Comparison of ENCODE assay signal across 16 cellular contexts in the genomic region with DNA sequence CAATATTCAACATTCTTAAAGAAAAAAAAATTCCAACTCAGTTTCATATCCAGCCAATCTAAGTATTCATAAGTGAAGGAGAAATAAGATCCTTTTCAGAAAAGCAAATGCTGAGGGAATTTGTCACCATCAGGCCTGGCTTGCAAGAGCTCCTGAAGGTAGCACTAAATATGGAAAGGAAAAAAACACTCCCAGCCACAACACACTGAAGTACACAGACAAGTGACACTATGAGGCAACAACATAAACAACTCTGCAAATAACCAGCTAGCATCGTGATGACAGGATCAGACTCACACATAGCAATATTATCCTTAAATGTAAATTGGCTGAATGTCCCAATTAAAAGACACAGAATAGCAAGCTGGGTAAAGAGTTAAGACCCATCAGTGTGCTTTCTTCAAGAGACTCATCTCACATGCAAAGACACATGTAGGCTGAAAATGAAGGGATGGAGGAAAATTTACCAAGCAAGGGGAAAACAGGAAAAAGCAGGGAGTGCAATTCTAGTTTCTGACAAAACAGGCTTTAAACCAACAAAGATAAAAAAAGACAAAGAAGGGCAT. TPM values are rescaled to one million over a fixed set of nuclear protein-coding genes. Genes with fewer than 3 reads are reported as not detected.
DNase-seq lines count a peak whose midpoint lies in the region; ATAC-seq and TF ChIP-seq lines count a peak whose summit lies in the region.
"Had no signal": no experiment of that assay in that cellular context is flagged by ENCODE, and none has a peak within 500 bp of the region (broad histone marks: within the 10 kb centered on the region; RNA-seq: fewer than 3 reads in every experiment).

No MANE protein-coding gene starts in this region.

- peaks cover 22% of the 10 kb centered on the region for H3K36me3 Mint-ChIP-seq in activated CD4-positive, alpha-beta T cell treated with anti-CD3 and anti-CD28 coated beads, Interleukin-2, amount 10 ng/mL, durations not matched to agents 24 days and 14 days (ENCODE audit: low read depth)
- peaks cover 64 to 76% of the 10 kb centered on the region in 2 donors for H3K36me3 Mint-ChIP-seq in stimulated activated naive B cell treated with anti-CD40 and anti-IgM and Interleukin-4, amounts not matched to agents 10 μg/mL and 1 μg/mL and 100 μg/mL, for 72 hours
- no peaks in the 10 kb centered on the region for H3K36me3 Mint-ChIP-seq in activated T-helper 17 cell treated with anti-CD3 and anti-CD28 coated beads, Interleukin-2, amount 50 U/mL, for 72 hours (ENCODE audit: low read depth)

- ATAC-seq in foreskin keratinocyte (no peak), thoracic aorta (ENCODE audit: insufficient number of reproducible peaks, low FRiP score, low read depth) (no peak), GM21723 (IDR thresholded peaks at IDR 0.05; ENCODE audit: unreplicated experiment) (no peak)
- no peak for ATAC-seq in stimulated activated naive B cell treated with anti-CD40 and anti-IgM and Interleukin-4, amounts not matched to agents 10 μg/mL and 1 μg/mL and 100 μg/mL, for 72 hours (replicated peaks)
- no peak for ATAC-seq in activated T-helper 17 cell treated with anti-CD3 and anti-CD28 coated beads, Interleukin-2, amount 50 U/mL, for 72 hours (replicated peaks)

- peaks cover 8% of the 10 kb centered on the region; the same call in 1 of the 2 replicates for H3K36me3 ChIP-seq in SU-DHL-6 (ENCODE audit: low read length)
- H3K36me3 ChIP-seq in thoracic aorta: no peaks in the 10 kb centered on the region

- peaks cover 34% of the 10 kb centered on the region for H3K4me1 ChIP-seq in foreskin keratinocyte
- peaks cover 8 to 46% of the 10 kb centered on the region in 2 donors for H3K4me1 ChIP-seq in thoracic aorta (ENCODE audit: control insufficient read depth in 1 of 2, low read depth in 2 of 2)

- intact Hi-C loops in activated CD4-positive, alpha-beta T cell treated with anti-CD3 and anti-CD28 coated beads, Interleukin-2, amount 10 ng/mL, durations not matched to agents 24 days and 14 days (cut with micrococcal nuclease): loop anchor here (1.0 to 10.0 kb wide), 4 partner anchors 18 to 242 kb away; partner anchors contain the start of genes ANKRD33B and MARCHF6

- TF ChIP-seq CTCF in SU-DHL-6 (IDR thresholded peaks at IDR 0.05; ENCODE audit: insufficient read depth, low read length, poor library complexity, severe bottlenecking) (no peak), foreskin keratinocyte (conservative IDR thresholded peaks at IDR 0.05) (no peak), thoracic aorta (IDR thresholded peaks at IDR 0.05) (no peak)

- H3K27me3 Mint-ChIP-seq in activated CD4-positive, alpha-beta T cell treated with anti-CD3 and anti-CD28 coated beads, Interleukin-2, amount 10 ng/mL, durations not matched to agents 24 days and 14 days: no peaks in the 10 kb centered on the region
- no peaks in the 10 kb centered on the region for H3K27me3 Mint-ChIP-seq in stimulated activated naive B cell treated with anti-CD40 and anti-IgM and Interleukin-4, amounts not matched to agents 10 μg/mL and 1 μg/mL and 100 μg/mL, for 72 hours
- H3K27me3 Mint-ChIP-seq in activated T-helper 17 cell treated with anti-CD3 and anti-CD28 coated beads, Interleukin-2, amount 50 U/mL, for 72 hours: no peaks in the 10 kb centered on the region

- no peak for DNase-seq in activated CD4-positive, alpha-beta T cell treated with anti-CD3 and anti-CD28 coated beads, Interleukin-2, amount 10 ng/mL, durations not matched to agents 24 days and 14 days
- DNase-seq in activated CD4-positive, alpha-beta T cell treated with anti-CD3 and anti-CD28 coated beads, Interleukin-2, amount 50 U/mL, for 1 hour: no peak
- DNase-seq in foreskin keratinocyte (no peak), thoracic aorta (ENCODE audit: low spot score) (no peak)
- no peak for DNase-seq in stimulated activated naive B cell treated with anti-CD40 and anti-IgM and Interleukin-4, amounts not matched to agents 10 μg/mL and 1 μg/mL and 100 μg/mL, for 72 hours
- DNase-seq: EL, H7, IMR-90, MV-4-11, NCI-H1436, NCI-H2029 treated with DMSO at 0.1 percent for 48 hours, NCI-H510A treated with DMSO at 0.1 percent for 48 hours had no signal

- H3K27me3 ChIP-seq in SU-DHL-6 (ENCODE audit: low read length): no peaks in the 10 kb centered on the region
- no peaks in the 10 kb centered on the region for H3K27me3 ChIP-seq in foreskin keratinocyte
- H3K27me3 ChIP-seq in thoracic aorta (replicated peaks; ENCODE audit: insufficient read depth): no peaks in the 10 kb centered on the region

- H3K4me3 Mint-ChIP-seq in activated CD4-positive, alpha-beta T cell treated with anti-CD3 and anti-CD28 coated beads, Interleukin-2, amount 10 ng/mL, durations not matched to agents 24 days and 14 days: no peak overlapping the region
- H3K4me3 Mint-ChIP-seq in stimulated activated naive B cell treated with anti-CD40 and anti-IgM and Interleukin-4, amounts not matched to agents 10 μg/mL and 1 μg/mL and 100 μg/mL, for 72 hours: peak overlapping the region in 1 of 2 donors; percentile 15
- H3K4me3 Mint-ChIP-seq in activated T-helper 17 cell treated with anti-CD3 and anti-CD28 coated beads, Interleukin-2, amount 50 U/mL, for 72 hours: no peak overlapping the region

- H3K4me3 ChIP-seq in SU-DHL-6 (ENCODE audit: insufficient read depth, low read length, poor library complexity, severe bottlenecking) (no peak overlapping the region), thoracic aorta (no peak overlapping the region)

- H3F3A ChIP-seq in SU-DHL-6 (ENCODE audit: insufficient read depth): peaks cover 47% of the 10 kb centered on the region

- no peak overlapping the region for H3K4me2 ChIP-seq in SU-DHL-6 (ENCODE audit: low read depth, low read length, poor library complexity, severe bottlenecking)

- no peaks in the 10 kb centered on the region for H3K9me3 Mint-ChIP-seq in activated CD4-positive, alpha-beta T cell treated with anti-CD3 and anti-CD28 coated beads, Interleukin-2, amount 10 ng/mL, durations not matched to agents 24 days and 14 days
- peaks cover 0 to 9% of the 10 kb centered on the region in 2 donors for H3K9me3 Mint-ChIP-seq in stimulated activated naive B cell treated with anti-CD40 and anti-IgM and Interleukin-4, amounts not matched to agents 10 μg/mL and 1 μg/mL and 100 μg/mL, for 72 hours
- no peaks in the 10 kb centered on the region for H3K9me3 Mint-ChIP-seq in activated T-helper 17 cell treated with anti-CD3 and anti-CD28 coated beads, Interleukin-2, amount 50 U/mL, for 72 hours

- peak overlapping the region; percentile 80 for H3K27ac Mint-ChIP-seq in activated CD4-positive, alpha-beta T cell treated with anti-CD3 and anti-CD28 coated beads, Interleukin-2, amount 10 ng/mL, durations not matched to agents 24 days and 14 days
- H3K27ac Mint-ChIP-seq in stimulated activated naive B cell treated with anti-CD40 and anti-IgM and Interleukin-4, amounts not matched to agents 10 μg/mL and 1 μg/mL and 100 μg/mL, for 72 hours: no peak overlapping the region
- no peak overlapping the region for H3K27ac Mint-ChIP-seq in activated T-helper 17 cell treated with anti-CD3 and anti-CD28 coated beads, Interleukin-2, amount 50 U/mL, for 72 hours

- H3K9ac ChIP-seq in SU-DHL-6 (ENCODE audit: low read length): no peak overlapping the region

- no peak overlapping the region for H2AFZ ChIP-seq in SU-DHL-6 (ENCODE audit: low read depth, low read length, severe bottlenecking)

- H3K9me3 ChIP-seq in SU-DHL-6 (ENCODE audit: insufficient read depth, low read length) (no peaks in the 10 kb centered on the region), thoracic aorta (no peaks in the 10 kb centered on the region)

- H3K79me2 ChIP-seq in SU-DHL-6 (ENCODE audit: insufficient read depth, low read length): peaks cover 82% of the 10 kb centered on the region

- peak overlapping the region; percentile 47 for H3K27ac ChIP-seq in SU-DHL-6 (ENCODE audit: low read depth, low read length)
- peak overlapping the region; percentile 72 for H3K27ac ChIP-seq in foreskin keratinocyte
- peak overlapping the region; percentile 33 to 64 for H3K27ac ChIP-seq in thoracic aorta

- H3K9me2 ChIP-seq in SU-DHL-6 (replicated peaks; ENCODE audit: insufficient read depth, low read length): no peaks in the 10 kb centered on the region

- H4K20me1 ChIP-seq in SU-DHL-6 (ENCODE audit: low read depth, low read length): no peaks in the 10 kb centered on the region

- H3K4me1 Mint-ChIP-seq in activated CD4-positive, alpha-beta T cell treated with anti-CD3 and anti-CD28 coated beads, Interleukin-2, amount 10 ng/mL, durations not matched to agents 24 days and 14 days: peaks cover 67% of the 10 kb centered on the region
- H3K4me1 Mint-ChIP-seq in stimulated activated naive B cell treated with anti-CD40 and anti-IgM and Interleukin-4, amounts not matched to agents 10 μg/mL and 1 μg/mL and 100 μg/mL, for 72 hours: peaks cover 70 to 90% of the 10 kb centered on the region in 2 donors
- H3K4me1 Mint-ChIP-seq in activated T-helper 17 cell treated with anti-CD3 and anti-CD28 coated beads, Interleukin-2, amount 50 U/mL, for 72 hours: peaks cover 41% of the 10 kb centered on the region

RNA-seq across cellular contexts. Expression of gene ANKRD33B, which starts 33.1 kb away (rescaled TPM):
- total RNA-seq in activated CD4-positive, alpha-beta T cell treated with anti-CD3 and anti-CD28 coated beads, Interleukin-2, amount 10 ng/mL, durations not matched to agents 24 days and 14 days: 21.0 and 21.7 TPM in 2 replicates
- total RNA-seq in foreskin keratinocyte: 1.8 and 4.3 TPM in 2 replicates
- polyA plus RNA-seq in foreskin keratinocyte: 0.31 and 0.87 TPM in 2 replicates
- total RNA-seq in thoracic aorta: 1 to 10 TPM; 4.9 to 5.7 TPM
- total RNA-seq in activated T-helper 17 cell treated with anti-CD3 and anti-CD28 coated beads, Interleukin-2, amount 50 U/mL, for 72 hours: 10 to 100 TPM in 1 of 2 donors, 1 to 10 TPM in 1; 7.8 to 12.2 TPM
- total RNA-seq: HT-29 had no signal
